ENCODE assay signal across 1 cellular context in genomic region chr1:151909167-151910149, GRCh38.
TF ChIP-seq lines count a peak whose summit lies in the region.

Gene THEM4, minus strand, starts transcription at chr1:151909511. Its CDS starts 53 bp downstream, at chr1:151909458.

TF ChIP-seq in HepG2, 621 proteins besides CTCF, POLR2A, EP300 and RAD21 (continued from another document):
- TF ChIP-seq ZBTB3 (CRISPR knock-in tag; IDR thresholded peaks at IDR 0.05; ENCODE audit: borderline replicate concordance, low read depth) (no peak; the same call in 1 of the 2 replicates), MYNN (CRISPR knock-in tag; IDR thresholded peaks at IDR 0.05; ENCODE audit: low read depth) (0 out of 2 replicates have a peak, but pooled peaks have one; percentile 40), ZNF816 (CRISPR knock-in tag; IDR thresholded peaks at IDR 0.05; ENCODE audit: borderline replicate concordance) (peak; percentile 76; the same call in 1 of the 2 replicates), PAXIP1 (CRISPR knock-in tag; conservative IDR thresholded peaks at IDR 0.05) (peak; percentile 49), ARHGAP35 (CRISPR knock-in tag; IDR thresholded peaks at IDR 0.05; ENCODE audit: borderline replicate concordance) (peak; percentile 59; the same call in 1 of the 2 replicates), GPN1 (CRISPR knock-in tag; IDR thresholded peaks at IDR 0.05; ENCODE audit: borderline replicate concordance) (no peak), SUZ12 (IDR thresholded peaks at IDR 0.05; ENCODE audit: low read depth, low read length) (no peak), ZFY (CRISPR knock-in tag; IDR thresholded peaks at IDR 0.05) (peak; percentile 96), CREB1 (IDR thresholded peaks at IDR 0.05) (peak; percentile 77), CREB1 (CRISPR knock-in tag; IDR thresholded peaks at IDR 0.05) (no peak), CERS6 (CRISPR knock-in tag; IDR thresholded peaks at IDR 0.05) (no peak), ZMYM3 (CRISPR knock-in tag; IDR thresholded peaks at IDR 0.05) (peak; percentile 65; the same call in 1 of the 2 replicates), HNRNPH1 (optimal IDR thresholded peaks at IDR 0.05; ENCODE audit: low read depth, low read length) (no peak), ZFP1 (CRISPR knock-in tag; IDR thresholded peaks at IDR 0.05) (peak; percentile 56), MTERF4 (CRISPR knock-in tag; IDR thresholded peaks at IDR 0.05) (0 out of 2 replicates have a peak, but pooled peaks have one; percentile 47), PHF20 (CRISPR knock-in tag; IDR thresholded peaks at IDR 0.05) (peak; percentile 95), ZNF773 (CRISPR knock-in tag; IDR thresholded peaks at IDR 0.05; ENCODE audit: borderline replicate concordance) (0 out of 2 replicates have a peak, but pooled peaks have one; percentile 7), ASH2L (IDR thresholded peaks at IDR 0.05; ENCODE audit: insufficient read length, low read depth, low read length) (peak; percentile 70), TBX2 (CRISPR knock-in tag; IDR thresholded peaks at IDR 0.05; ENCODE audit: borderline replicate concordance) (peak; percentile 80), ZNF12 (CRISPR knock-in tag; IDR thresholded peaks at IDR 0.05) (no peak), U2AF1 (optimal IDR thresholded peaks at IDR 0.05; ENCODE audit: low read depth, low read length) (peak; percentile 77), KDM6A (CRISPR knock-in tag; IDR thresholded peaks at IDR 0.05; ENCODE audit: low read depth) (no peak), ZNF281 (CRISPR knock-in tag; IDR thresholded peaks at IDR 0.05; ENCODE audit: borderline replicate concordance) (no peak; the same call in 1 of the 2 replicates), RBFOX2 (IDR thresholded peaks at IDR 0.05; ENCODE audit: low read depth, low read length) (peak; percentile 89), ZNF549 (CRISPR knock-in tag; IDR thresholded peaks at IDR 0.05) (no peak), CREM (IDR thresholded peaks at IDR 0.05) (no peak), CREM (CRISPR knock-in tag; IDR thresholded peaks at IDR 0.05) (peak; percentile 19; the same call in 1 of the 2 replicates), PHF5A (CRISPR knock-in tag; IDR thresholded peaks at IDR 0.05; ENCODE audit: low read depth, unreplicated experiment) (no peak), RBM22 (optimal IDR thresholded peaks at IDR 0.05; ENCODE audit: low read length) (no peak), THAP11 (CRISPR knock-in tag; IDR thresholded peaks at IDR 0.05) (peak; percentile 91), SMARCC2 (IDR thresholded peaks at IDR 0.05) (no peak), CBFB (CRISPR knock-in tag; IDR thresholded peaks at IDR 0.05) (peak; percentile 85; the same call in 1 of the 2 replicates), XRCC5 (optimal IDR thresholded peaks at IDR 0.05; ENCODE audit: low read length) (peak; percentile 77), ZNF230 (CRISPR knock-in tag; IDR thresholded peaks at IDR 0.05) (peak; percentile 61; the same call in 1 of the 2 replicates), ZNF878 (CRISPR knock-in tag; IDR thresholded peaks at IDR 0.05) (peak; percentile 70; the same call in 1 of the 2 replicates), HMG20A (CRISPR knock-in tag; IDR thresholded peaks at IDR 0.05; ENCODE audit: borderline replicate concordance) (no peak), ZNF160 (CRISPR knock-in tag; IDR thresholded peaks at IDR 0.05) (no peak; the same call in 1 of the 2 replicates), ZNF674 (CRISPR knock-in tag; IDR thresholded peaks at IDR 0.05; ENCODE audit: low read depth) (no peak)
- TF ChIP-seq, protein P1, sequence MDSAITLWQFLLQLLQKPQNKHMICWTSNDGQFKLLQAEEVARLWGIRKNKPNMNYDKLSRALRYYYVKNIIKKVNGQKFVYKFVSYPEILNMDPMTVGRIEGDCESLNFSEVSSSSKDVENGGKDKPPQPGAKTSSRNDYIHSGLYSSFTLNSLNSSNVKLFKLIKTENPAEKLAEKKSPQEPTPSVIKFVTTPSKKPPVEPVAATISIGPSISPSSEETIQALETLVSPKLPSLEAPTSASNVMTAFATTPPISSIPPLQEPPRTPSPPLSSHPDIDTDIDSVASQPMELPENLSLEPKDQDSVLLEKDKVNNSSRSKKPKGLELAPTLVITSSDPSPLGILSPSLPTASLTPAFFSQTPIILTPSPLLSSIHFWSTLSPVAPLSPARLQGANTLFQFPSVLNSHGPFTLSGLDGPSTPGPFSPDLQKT (CRISPR knock-in tag; IDR thresholded peaks at IDR 0.05; ENCODE audit: borderline replicate concordance): no peak
- TF ChIP-seq, protein P2, sequence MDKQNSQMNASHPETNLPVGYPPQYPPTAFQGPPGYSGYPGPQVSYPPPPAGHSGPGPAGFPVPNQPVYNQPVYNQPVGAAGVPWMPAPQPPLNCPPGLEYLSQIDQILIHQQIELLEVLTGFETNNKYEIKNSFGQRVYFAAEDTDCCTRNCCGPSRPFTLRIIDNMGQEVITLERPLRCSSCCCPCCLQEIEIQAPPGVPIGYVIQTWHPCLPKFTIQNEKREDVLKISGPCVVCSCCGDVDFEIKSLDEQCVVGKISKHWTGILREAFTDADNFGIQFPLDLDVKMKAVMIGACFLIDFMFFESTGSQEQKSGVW (CRISPR knock-in tag; IDR thresholded peaks at IDR 0.05; ENCODE audit: borderline replicate concordance): peak; percentile 51; the same call in 1 of the 2 replicates
- TF ChIP-seq, protein P3, sequence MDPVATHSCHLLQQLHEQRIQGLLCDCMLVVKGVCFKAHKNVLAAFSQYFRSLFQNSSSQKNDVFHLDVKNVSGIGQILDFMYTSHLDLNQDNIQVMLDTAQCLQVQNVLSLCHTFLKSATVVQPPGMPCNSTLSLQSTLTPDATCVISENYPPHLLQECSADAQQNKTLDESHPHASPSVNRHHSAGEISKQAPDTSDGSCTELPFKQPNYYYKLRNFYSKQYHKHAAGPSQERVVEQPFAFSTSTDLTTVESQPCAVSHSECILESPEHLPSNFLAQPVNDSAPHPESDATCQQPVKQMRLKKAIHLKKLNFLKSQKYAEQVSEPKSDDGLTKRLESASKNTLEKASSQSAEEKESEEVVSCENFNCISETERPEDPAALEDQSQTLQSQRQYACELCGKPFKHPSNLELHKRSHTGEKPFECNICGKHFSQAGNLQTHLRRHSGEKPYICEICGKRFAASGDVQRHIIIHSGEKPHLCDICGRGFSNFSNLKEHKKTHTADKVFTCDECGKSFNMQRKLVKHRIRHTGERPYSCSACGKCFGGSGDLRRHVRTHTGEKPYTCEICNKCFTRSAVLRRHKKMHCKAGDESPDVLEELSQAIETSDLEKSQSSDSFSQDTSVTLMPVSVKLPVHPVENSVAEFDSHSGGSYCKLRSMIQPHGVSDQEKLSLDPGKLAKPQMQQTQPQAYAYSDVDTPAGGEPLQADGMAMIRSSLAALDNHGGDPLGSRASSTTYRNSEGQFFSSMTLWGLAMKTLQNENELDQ (CRISPR knock-in tag; IDR thresholded peaks at IDR 0.05; ENCODE audit: borderline replicate concordance): no peak
- TF ChIP-seq, protein P4, sequence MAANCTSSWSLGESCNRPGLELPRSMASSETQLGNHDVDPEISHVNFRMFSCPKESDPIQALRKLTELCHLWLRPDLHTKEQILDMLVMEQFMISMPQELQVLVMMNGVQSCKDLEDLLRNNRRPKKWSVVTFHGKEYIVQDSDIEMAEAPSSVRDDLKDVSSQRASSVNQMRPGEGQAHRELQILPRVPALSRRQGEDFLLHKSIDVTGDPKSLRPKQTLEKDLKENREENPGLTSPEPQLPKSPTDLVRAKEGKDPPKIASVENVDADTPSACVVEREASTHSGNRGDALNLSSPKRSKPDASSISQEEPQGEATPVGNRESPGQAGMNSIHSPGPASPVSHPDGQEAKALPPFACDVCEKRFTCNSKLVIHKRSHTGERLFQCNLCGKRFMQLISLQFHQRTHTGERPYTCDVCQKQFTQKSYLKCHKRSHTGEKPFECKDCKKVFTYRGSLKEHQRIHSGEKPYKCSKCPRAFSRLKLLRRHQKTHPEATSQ (CRISPR knock-in tag; IDR thresholded peaks at IDR 0.05; ENCODE audit: borderline replicate concordance): peak; percentile 32; the same call in 1 of the 2 replicates
TF ChIP-seq in HepG2: peak in this region for 319.
